9 cellular contexts compared by ENCODE assay signal in genomic region chr1:29453502-29454240, GRCh38.
DNase-seq lines count a peak whose midpoint lies in the region; ATAC-seq and TF ChIP-seq lines count a peak whose summit lies in the region.
"Had no signal": no experiment of that assay in that cellular context is flagged by ENCODE, and none has a peak within 500 bp of the region (broad histone marks: within the 10 kb centered on the region; RNA-seq: fewer than 3 reads in every experiment).

No MANE protein-coding gene starts in this region.

- H3K27me3 Mint-ChIP-seq in endothelial cell (ENCODE audit: unreplicated experiment): peaks cover 9% of the 10 kb centered on the region

- no peak overlapping the region for H3K4me2 ChIP-seq in osteoblast (ENCODE audit: insufficient read depth, low read length)

- H3K27ac ChIP-seq in A673 (ENCODE audit: low read depth, low read length, poor library complexity, severe bottlenecking) (no peak overlapping the region), osteoblast (ENCODE audit: low read depth, low read length) (no peak overlapping the region)

- no peak overlapping the region for H3K27ac Mint-ChIP-seq in endothelial cell (ENCODE audit: unreplicated experiment)

- no peak overlapping the region for H2AFZ ChIP-seq in osteoblast (ENCODE audit: low read length)

- no peaks in the 10 kb centered on the region for H4K20me1 ChIP-seq in osteoblast (ENCODE audit: insufficient read depth, low read length)

- H3K27me3 ChIP-seq in A673 (replicated peaks; ENCODE audit: insufficient read depth, low read depth, low read length, poor library complexity): no peaks in the 10 kb centered on the region
- H3K27me3 ChIP-seq in osteoblast (ENCODE audit: insufficient read depth, low read length): no peaks in the 10 kb centered on the region

- CTCF ChIA-PET in A673 (lab: Charles Lee): no interaction called here

- H3K79me2 ChIP-seq in osteoblast (ENCODE audit: insufficient read depth, low read length): no peaks in the 10 kb centered on the region

- DNase-seq in A673 (ENCODE audit: low spot score) (peak; percentile 86), GM13976 (ENCODE audit: low spot score) (peak; percentile 70), NCI-H82 treated with DMSO at 0.1 percent for 48 hours (lab: John Stamatoyannopoulos, UW; ENCODE audit: unreplicated experiment) (peak; percentile 97), endothelial cell (ENCODE audit: low spot score) (peak; percentile 22), osteoblast (ENCODE audit: insufficient read length, low spot score, missing footprints) (peak; percentile 92)
- no peak for DNase-seq in activated naive CD4-positive, alpha-beta T cell treated with Interleukin-2 at 50 U/mL for 16 hours
- no peak for DNase-seq in activated T-cell treated with anti-CD3 and anti-CD28 coated beads, Interleukin-2, amount 50 U/mL, for 48 hours

- POLR2A ChIA-PET in A673 (lab: Charles Lee; ENCODE audit: low non-redundant PET): no interaction called here

- no peaks in the 10 kb centered on the region for H3K9me3 Mint-ChIP-seq in endothelial cell (ENCODE audit: unreplicated experiment)
- H3K9me3 Mint-ChIP-seq: central memory CD8-positive, alpha-beta T cell had no signal

- no peak for ATAC-seq in GM19463 (IDR thresholded peaks at IDR 0.05; ENCODE audit: unreplicated experiment)

- H3K9me3 ChIP-seq in A673 (ENCODE audit: low read depth, low read length, poor library complexity, severe bottlenecking): no peaks in the 10 kb centered on the region
- H3K9me3 ChIP-seq in osteoblast (ENCODE audit: low read depth, low read length): no peaks in the 10 kb centered on the region

- peaks cover 2% of the 10 kb centered on the region for H3K4me1 Mint-ChIP-seq in endothelial cell (ENCODE audit: unreplicated experiment)
- H3K4me1 Mint-ChIP-seq: central memory CD8-positive, alpha-beta T cell had no signal

- no peaks in the 10 kb centered on the region for H3K4me1 ChIP-seq in A673 (ENCODE audit: insufficient read depth, low read length, poor library complexity, severe bottlenecking)
- no peaks in the 10 kb centered on the region for H3K4me1 ChIP-seq in osteoblast (ENCODE audit: insufficient read depth, low read length)

- H3K36me3 ChIP-seq in A673 (ENCODE audit: insufficient read depth, low read length, poor library complexity, severe bottlenecking): no peaks in the 10 kb centered on the region
- H3K36me3 ChIP-seq in osteoblast (ENCODE audit: insufficient read depth, low read length): no peaks in the 10 kb centered on the region

- H3K4me3 ChIP-seq in A673 (ENCODE audit: low read depth, low read length, poor library complexity, severe bottlenecking) (no peak overlapping the region), osteoblast (ENCODE audit: insufficient read depth, low read length) (no peak overlapping the region)

- intact Hi-C loops in A673 (cut with micrococcal nuclease; ENCODE audit: unreplicated experiment): no loop called here

- no TSS peak for BruUV-seq in A673 (replicated peaks; lab: Mats Ljungman, UMichigan)

- peak; percentile 57 for TF ChIP-seq CTCF in A673 (conservative IDR thresholded peaks at IDR 0.05; ENCODE audit: low read depth, low read length)
- TF ChIP-seq CTCF in GM13976 (IDR thresholded peaks at IDR 0.05; ENCODE audit: borderline replicate concordance, control extremely low read depth, extremely low read depth, insufficient read depth, missing control alignments): no peak
- TF ChIP-seq CTCF in endothelial cell (IDR thresholded peaks at IDR 0.05; ENCODE audit: unreplicated experiment): peak; percentile 29
- peak; percentile 32 for TF ChIP-seq CTCF in osteoblast (IDR thresholded peaks at IDR 0.05; ENCODE audit: extremely low read depth, low read depth, low read length)

- H3K4me3 Mint-ChIP-seq in endothelial cell (ENCODE audit: unreplicated experiment): no peak overlapping the region
- H3K4me3 Mint-ChIP-seq: central memory CD8-positive, alpha-beta T cell had no signal

- no peaks in the 10 kb centered on the region for H3K36me3 Mint-ChIP-seq in endothelial cell (ENCODE audit: low read depth, unreplicated experiment)

- in situ Hi-C loops in GM13976 (cut with MboI; ENCODE audit: low sequenced_read_pairs, unreplicated experiment): no loop called here

Comparison
In these comparisons a context has a peak if more than half of its experiments do, and no peak if none do; other contexts are left out.
1. DNase-seq: peak in A673 (single experiment), GM13976 (single experiment), NCI-H82 treated with DMSO at 0.1 percent for 48 hours (single experiment), endothelial cell (single experiment) and osteoblast (single experiment); none in activated naive CD4-positive, alpha-beta T cell treated with Interleukin-2 at 50 U/mL for 16 hours (single experiment) and activated T-cell treated with anti-CD3 and anti-CD28 coated beads, Interleukin-2, amount 50 U/mL, for 48 hours (0 of 2).